Comparison of ENCODE assay signal across 19 cellular contexts in the genomic region with DNA sequence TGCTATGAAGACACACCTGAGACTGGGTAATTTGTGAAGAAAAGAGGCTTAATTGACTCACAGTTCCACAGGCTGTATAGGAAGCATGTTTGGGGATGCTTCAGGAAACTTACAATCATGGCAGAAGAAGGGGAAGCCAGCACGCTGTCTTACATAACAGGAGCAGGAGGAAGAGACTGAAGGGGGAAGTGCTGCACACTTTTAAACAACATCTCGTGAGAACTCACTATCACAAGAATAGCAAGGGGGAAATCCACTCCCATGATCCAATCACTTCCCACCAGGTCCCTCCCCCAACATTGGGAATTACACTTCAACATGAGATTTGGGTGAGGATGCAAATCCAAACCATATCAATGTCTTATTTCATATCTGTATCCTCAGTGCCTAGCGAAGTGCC.
DNase-seq lines count a peak whose midpoint lies in the region; ATAC-seq and TF ChIP-seq lines count a peak whose summit lies in the region.
"Had no signal": no experiment of that assay in that cellular context is flagged by ENCODE, and none has a peak within 500 bp of the region (broad histone marks: within the 10 kb centered on the region; RNA-seq: fewer than 3 reads in every experiment).

No MANE protein-coding gene starts in this region.

- H3K4me3 ChIP-seq in WERI-Rb-1 (ENCODE audit: low read depth, low read length): no peak overlapping the region
- no peak overlapping the region for H3K4me3 ChIP-seq in right lobe of liver
- H3K4me3 ChIP-seq: BLaER1 treated with 17β-estradiol and CSF1 and Interleukin-3, amounts not matched to agents 10 nM and 100 nM had no signal

- H3K27me3 Mint-ChIP-seq in activated CD8-positive, alpha-beta memory T cell treated with anti-CD3 and anti-CD28 coated beads, Interleukin-2, amount 10 ng/mL, durations not matched to agents 7 days and 5 days: no peaks in the 10 kb centered on the region
- H3K27me3 Mint-ChIP-seq: B cell had no signal

- H3K4me3 Mint-ChIP-seq in activated CD8-positive, alpha-beta memory T cell treated with anti-CD3 and anti-CD28 coated beads, Interleukin-2, amount 10 ng/mL, durations not matched to agents 7 days and 5 days: no peak overlapping the region
- H3K4me3 Mint-ChIP-seq: B cell; CD8-positive, alpha-beta T cell; HFFc6 had no signal

- no peak overlapping the region for H3K27ac Mint-ChIP-seq in activated CD8-positive, alpha-beta memory T cell treated with anti-CD3 and anti-CD28 coated beads, Interleukin-2, amount 10 ng/mL, durations not matched to agents 7 days and 5 days
- H3K27ac Mint-ChIP-seq: B cell; CD8-positive, alpha-beta T cell; HFFc6 had no signal

- H3K36me3 ChIP-seq in WERI-Rb-1 (no peaks in the 10 kb centered on the region), right lobe of liver (no peaks in the 10 kb centered on the region)
- H3K36me3 ChIP-seq: BLaER1 treated with 17β-estradiol and CSF1 and Interleukin-3, amounts not matched to agents 10 nM and 100 nM had no signal

- no peak for ATAC-seq in activated CD8-positive, alpha-beta memory T cell treated with anti-CD3 and anti-CD28 coated beads, Interleukin-2, amount 10 ng/mL, durations not matched to agents 7 days and 5 days
- no peak for ATAC-seq in right lobe of liver
- ATAC-seq: CD8-positive, alpha-beta T cell; HCT116 had no signal

- TF ChIP-seq POLR2A in right lobe of liver (IDR thresholded peaks at IDR 0.05): no peak

- H3K4me1 Mint-ChIP-seq in activated CD8-positive, alpha-beta memory T cell treated with anti-CD3 and anti-CD28 coated beads, Interleukin-2, amount 10 ng/mL, durations not matched to agents 7 days and 5 days: no peaks in the 10 kb centered on the region
- H3K4me1 Mint-ChIP-seq: B cell had no signal

- H3K27ac ChIP-seq in WERI-Rb-1 (0 out of 2 replicates have a peak overlapping the region, but pooled peaks have one; percentile 26), right lobe of liver (no peak overlapping the region)
- H3K27ac ChIP-seq: BLaER1 treated with 17β-estradiol and CSF1 and Interleukin-3, amounts not matched to agents 10 nM and 100 nM had no signal

- peak; percentile 1 for DNase-seq in NOMO-1 treated with dmso at 0.1 percent for 144 hours (lab: John Stamatoyannopoulos, UW; ENCODE audit: unreplicated experiment)
- no peak for DNase-seq in NOMO-1 (lab: John Stamatoyannopoulos, UW; ENCODE audit: unreplicated experiment in 2 of 2)
- peak; percentile 32 to 38 for DNase-seq in Kasumi-1 (lab: John Stamatoyannopoulos, UW)
- DNase-seq in SKM-1 (lab: John Stamatoyannopoulos, UW; ENCODE audit: unreplicated experiment): peak; percentile 12
- no peak for DNase-seq in WERI-Rb-1
- DNase-seq in activated CD8-positive, alpha-beta memory T cell treated with anti-CD3 and anti-CD28 coated beads, Interleukin-2, amount 10 ng/mL, durations not matched to agents 7 days and 5 days: no peak
- no peak for DNase-seq in kidney tubule cell (ENCODE audit: low spot score)
- DNase-seq in right lobe of liver: no peak
- DNase-seq: 8988T; Calu3; CD8-positive, alpha-beta T cell; DMS79 treated with DMSO at 0.1 percent for 48 hours; GF-D8; GOT3; H7; HFFc6 had no signal

- WGBS in right lobe of liver (ENCODE audit: insufficient coverage, low coverage, low lambda C conversion rate, missing lambda C conversion rate): 30% methylated on average over 3 of the region's 3 CpGs

- TF ChIP-seq CTCF in WERI-Rb-1 (IDR thresholded peaks at IDR 0.05; ENCODE audit: low read depth, low read length) (no peak), right lobe of liver (IDR thresholded peaks at IDR 0.05) (no peak)

- no peaks in the 10 kb centered on the region for H3K4me1 ChIP-seq in right lobe of liver

- no peaks in the 10 kb centered on the region for H3K9me3 ChIP-seq in WERI-Rb-1 (ENCODE audit: severe bottlenecking)
- no peaks in the 10 kb centered on the region for H3K9me3 ChIP-seq in right lobe of liver

- no peaks in the 10 kb centered on the region for H3K36me3 Mint-ChIP-seq in activated CD8-positive, alpha-beta memory T cell treated with anti-CD3 and anti-CD28 coated beads, Interleukin-2, amount 10 ng/mL, durations not matched to agents 7 days and 5 days
- H3K36me3 Mint-ChIP-seq: CD8-positive, alpha-beta T cell had no signal

- H3K9me3 Mint-ChIP-seq in activated CD8-positive, alpha-beta memory T cell treated with anti-CD3 and anti-CD28 coated beads, Interleukin-2, amount 10 ng/mL, durations not matched to agents 7 days and 5 days (ENCODE audit: low read depth): no peaks in the 10 kb centered on the region
- H3K9me3 Mint-ChIP-seq: CD8-positive, alpha-beta T cell; HFFc6 had no signal

- no peaks in the 10 kb centered on the region for H3K27me3 ChIP-seq in WERI-Rb-1 (ENCODE audit: insufficient read depth, low read depth, severe bottlenecking)
- H3K27me3 ChIP-seq in right lobe of liver: no peaks in the 10 kb centered on the region
- H3K27me3 ChIP-seq: BLaER1 treated with 17β-estradiol and CSF1 and Interleukin-3, amounts not matched to agents 10 nM and 100 nM had no signal

- intact Hi-C loops in right lobe of liver (cut with DNase I): no loop called here

- CTCF ChIA-PET in activated CD8-positive, alpha-beta memory T cell treated with anti-CD3 and anti-CD28 coated beads, Interleukin-2, amount 10 ng/mL, durations not matched to agents 7 days and 5 days (lab: Charles Lee): no interaction called here

Comparison
In these comparisons a context has a peak if more than half of its experiments do, and no peak if none do; other contexts are left out.
1. DNase-seq: peak in NOMO-1 treated with dmso at 0.1 percent for 144 hours (single experiment), Kasumi-1 (2 of 2) and SKM-1 (single experiment); none in NOMO-1 (0 of 2), WERI-Rb-1 (single experiment), activated CD8-positive, alpha-beta memory T cell treated with anti-CD3 and anti-CD28 coated beads, Interleukin-2, amount 10 ng/mL, durations not matched to agents 7 days and 5 days (single experiment), kidney tubule cell (single experiment) and right lobe of liver (0 of 3).